In genomic region chr1:150012611-150013010, GRCh38 we compare ENCODE assay signal across 17 cellular contexts. TPM values are rescaled to one million over a fixed set of nuclear protein-coding genes. Genes with fewer than 3 reads are reported as not detected.
A peak's percentile ranks its signal among the peaks of the same experiment; 100 is the strongest.
DNase-seq lines count a peak whose midpoint lies in the region; ATAC-seq and TF ChIP-seq lines count a peak whose summit lies in the region.
"Had no signal": no experiment of that assay in that cellular context is flagged by ENCODE, and none has a peak within 500 bp of the region (broad histone marks: within the 10 kb centered on the region; RNA-seq: fewer than 3 reads in every experiment).

No MANE protein-coding gene starts in this region.

- intact Hi-C loops in posterior cingulate gyrus (cut with DNase I): loop anchor here (5.0 kb wide), 1 partner anchor 35 kb away; no protein-coding TSS in a partner anchor
- intact Hi-C loops in activated T-helper 2 cell treated with anti-CD3 and anti-CD28 coated beads, Interferon-gamma antibody, Interleukin-2, Interleukin-4, amounts not matched to agents 10 μg/mL and 5 μg/mL and 100 μg/mL, durations not matched to agents 14 hours and 24 hours and 36 hours (cut with micrococcal nuclease): loop anchor here (5.0 kb wide), 2 partner anchors 85 to 225 kb away; partner anchors contain the start of genes ANP32E and SF3B4

- no peak overlapping the region for H3K4me3 Mint-ChIP-seq in activated T-helper 2 cell treated with anti-CD3 and anti-CD28 coated beads, Interferon-gamma antibody, Interleukin-2, Interleukin-4, amounts not matched to agents 10 μg/mL and 5 μg/mL and 100 μg/mL, durations not matched to agents 14 hours and 24 hours and 36 hours (ENCODE audit: low read depth)
- H3K4me3 Mint-ChIP-seq: activated CD4-positive, alpha-beta T cell treated with anti-CD3 and anti-CD28 coated beads, Interleukin-2, amount 10 ng/mL, durations not matched to agents 7 days and 5 days; activated naive CD4-positive, alpha-beta T cell treated with anti-CD3 and anti-CD28 coated beads for 36 hours had no signal

- H3K4me1 Mint-ChIP-seq in activated T-helper 2 cell treated with anti-CD3 and anti-CD28 coated beads, Interferon-gamma antibody, Interleukin-2, Interleukin-4, amounts not matched to agents 10 μg/mL and 5 μg/mL and 100 μg/mL, durations not matched to agents 14 hours and 24 hours and 36 hours (ENCODE audit: low read depth): peaks cover 26% of the 10 kb centered on the region

- no peak for ATAC-seq in HG02884 (IDR thresholded peaks at IDR 0.05; ENCODE audit: unreplicated experiment)

- peaks cover 11% of the 10 kb centered on the region for H3K36me3 Mint-ChIP-seq in activated T-helper 2 cell treated with anti-CD3 and anti-CD28 coated beads, Interferon-gamma antibody, Interleukin-2, Interleukin-4, amounts not matched to agents 10 μg/mL and 5 μg/mL and 100 μg/mL, durations not matched to agents 14 hours and 24 hours and 36 hours (ENCODE audit: low read depth)

- no peaks in the 10 kb centered on the region for H3K27me3 Mint-ChIP-seq in activated T-helper 2 cell treated with anti-CD3 and anti-CD28 coated beads, Interferon-gamma antibody, Interleukin-2, Interleukin-4, amounts not matched to agents 10 μg/mL and 5 μg/mL and 100 μg/mL, durations not matched to agents 14 hours and 24 hours and 36 hours (ENCODE audit: low read depth)

- DNase-seq in AG10803 (ENCODE audit: low read depth) (peak; percentile 25), astrocyte of the hippocampus (ENCODE audit: low read depth, low spot score) (peak; percentile 79), iris pigment epithelial cell (ENCODE audit: low read depth) (peak; percentile 41), posterior cingulate gyrus (peak; percentile 68 to 98 (median 86)), AG20443 (ENCODE audit: low spot score) (no peak)
- no peak for DNase-seq in activated CD8-positive, alpha-beta memory T cell treated with anti-CD3 and anti-CD28 coated beads for 24 hours
- DNase-seq in activated T-helper 2 cell treated with anti-CD3 and anti-CD28 coated beads, Interferon-gamma antibody, Interleukin-2, Interleukin-4, amounts not matched to agents 10 μg/mL and 5 μg/mL and 100 μg/mL, durations not matched to agents 14 hours and 24 hours and 36 hours (ENCODE audit: low spot score): no peak
- DNase-seq: activated CD4-positive, alpha-beta T cell treated with anti-CD3 and anti-CD28 coated beads, Interleukin-2, amount 10 ng/mL, durations not matched to agents 7 days and 5 days; activated naive CD4-positive, alpha-beta T cell treated with anti-CD3 and anti-CD28 coated beads for 36 hours; activated T-cell treated with anti-CD3 and anti-CD28 coated beads for 4 hours; DMS153; RPMI8226; SW 1271; thyroid gland had no signal

- H3K9me3 Mint-ChIP-seq in activated T-helper 2 cell treated with anti-CD3 and anti-CD28 coated beads, Interferon-gamma antibody, Interleukin-2, Interleukin-4, amounts not matched to agents 10 μg/mL and 5 μg/mL and 100 μg/mL, durations not matched to agents 14 hours and 24 hours and 36 hours: no peaks in the 10 kb centered on the region
- H3K9me3 Mint-ChIP-seq: activated CD4-positive, alpha-beta T cell treated with anti-CD3 and anti-CD28 coated beads, Interleukin-2, amount 10 ng/mL, durations not matched to agents 7 days and 5 days; activated naive CD4-positive, alpha-beta T cell treated with anti-CD3 and anti-CD28 coated beads for 36 hours had no signal

- TF ChIP-seq CTCF in AG10803 (conservative IDR thresholded peaks at IDR 0.05; ENCODE audit: low read length): no peak

- no peak overlapping the region for H3K4me3 ChIP-seq in AG10803 (ENCODE audit: low read length)
- H3K4me3 ChIP-seq: esophagus muscularis mucosa, thyroid gland had no signal

- H3K27ac Mint-ChIP-seq in activated T-helper 2 cell treated with anti-CD3 and anti-CD28 coated beads, Interferon-gamma antibody, Interleukin-2, Interleukin-4, amounts not matched to agents 10 μg/mL and 5 μg/mL and 100 μg/mL, durations not matched to agents 14 hours and 24 hours and 36 hours: no peak overlapping the region
- H3K27ac Mint-ChIP-seq: activated CD4-positive, alpha-beta T cell treated with anti-CD3 and anti-CD28 coated beads, Interleukin-2, amount 10 ng/mL, durations not matched to agents 7 days and 5 days; activated naive CD4-positive, alpha-beta T cell treated with anti-CD3 and anti-CD28 coated beads for 36 hours; CD14-positive monocyte had no signal

RNA-seq across cellular contexts. Expression of gene OTUD7B, which starts 2.1 kb away (rescaled TPM):
- total RNA-seq in activated T-helper 2 cell treated with anti-CD3 and anti-CD28 coated beads, Interferon-gamma antibody, Interleukin-2, Interleukin-4, amounts not matched to agents 10 μg/mL and 5 μg/mL and 100 μg/mL, durations not matched to agents 14 hours and 24 hours and 36 hours: 26.1 and 28.2 TPM in 2 replicates

RNA-seq across cellular contexts. Expression of gene VPS45, which starts 55.0 kb away (rescaled TPM):
- 21.9 TPM in 2 replicates for total RNA-seq in activated T-helper 2 cell treated with anti-CD3 and anti-CD28 coated beads, Interferon-gamma antibody, Interleukin-2, Interleukin-4, amounts not matched to agents 10 μg/mL and 5 μg/mL and 100 μg/mL, durations not matched to agents 14 hours and 24 hours and 36 hours

Comparison
In these comparisons a context has a peak if more than half of its experiments do, and no peak if none do; other contexts are left out.
1. DNase-seq: peak in AG10803 (single experiment), astrocyte of the hippocampus (single experiment), iris pigment epithelial cell (single experiment) and posterior cingulate gyrus (10 of 10); none in AG20443 (single experiment), activated CD8-positive, alpha-beta memory T cell treated with anti-CD3 and anti-CD28 coated beads for 24 hours (single experiment) and activated T-helper 2 cell treated with anti-CD3 and anti-CD28 coated beads, Interferon-gamma antibody, Interleukin-2, Interleukin-4, amounts not matched to agents 10 μg/mL and 5 μg/mL and 100 μg/mL, durations not matched to agents 14 hours and 24 hours and 36 hours (single experiment).